In genomic region chr2:156309922-156310321, GRCh38 we compare ENCODE assay signal across 26 cellular contexts.
"Had no signal": no experiment of that assay in that cellular context is flagged by ENCODE, and none has a peak within 500 bp of the region (broad histone marks: within the 10 kb centered on the region; RNA-seq: fewer than 3 reads in every experiment).

No MANE protein-coding gene starts in this region.

- H3K4me3 ChIP-seq: heart right ventricle, hepatocyte, lower lobe of right lung, pancreas, sigmoid colon, spleen, suprapubic skin, thoracic aorta, tibial artery, upper lobe of right lung had no signal

- H3K4me2 ChIP-seq: hepatocyte had no signal

- H3K9me3 Mint-ChIP-seq: naive thymus-derived CD8-positive, alpha-beta T cell; nephron; stimulated activated effector memory CD8-positive, alpha-beta T cell treated with anti-CD3 and anti-CD28 coated beads, Interleukin-12 subunit alpha, Interleukin-12 subunit beta, amount 100 ng/mL, for 72 hours; stimulated activated naive CD8-positive, alpha-beta T cell treated with anti-CD3 and anti-CD28 coated beads, Interleukin-15, Interleukin-2, amounts not matched to agents 100 ng/mL and 50 ng/mL, for 24 hours had no signal

- H3K36me3 Mint-ChIP-seq: naive thymus-derived CD8-positive, alpha-beta T cell; stimulated activated effector memory CD8-positive, alpha-beta T cell treated with anti-CD3 and anti-CD28 coated beads, Interleukin-12 subunit alpha, Interleukin-12 subunit beta, amount 100 ng/mL, for 72 hours had no signal

- H3K4me3 Mint-ChIP-seq: naive thymus-derived CD8-positive, alpha-beta T cell; nephron; neural crest cell; stimulated activated effector memory CD8-positive, alpha-beta T cell treated with anti-CD3 and anti-CD28 coated beads, Interleukin-12 subunit alpha, Interleukin-12 subunit beta, amount 100 ng/mL, for 72 hours; stimulated activated naive CD8-positive, alpha-beta T cell treated with anti-CD3 and anti-CD28 coated beads, Interleukin-15, Interleukin-2, amounts not matched to agents 100 ng/mL and 50 ng/mL, for 24 hours had no signal

- H3K79me2 ChIP-seq: hepatocyte had no signal

- H3K4me1 Mint-ChIP-seq: naive thymus-derived CD8-positive, alpha-beta T cell; neural crest cell had no signal

- ATAC-seq: heart right ventricle; left ventricle myocardium superior; lower lobe of right lung; naive thymus-derived CD8-positive, alpha-beta T cell; pancreas; right cardiac atrium; stimulated activated effector memory CD8-positive, alpha-beta T cell treated with anti-CD3 and anti-CD28 coated beads, Interleukin-12 subunit alpha, Interleukin-12 subunit beta, amount 100 ng/mL, for 72 hours; upper lobe of right lung had no signal

- H3K27ac Mint-ChIP-seq: naive thymus-derived CD8-positive, alpha-beta T cell; nephron; stimulated activated naive CD8-positive, alpha-beta T cell treated with anti-CD3 and anti-CD28 coated beads, Interleukin-15, Interleukin-2, amounts not matched to agents 100 ng/mL and 50 ng/mL, for 24 hours had no signal

- H3K27ac ChIP-seq: heart right ventricle, hepatocyte, lower lobe of right lung, pancreas, sigmoid colon, spleen, suprapubic skin, thoracic aorta, tibial artery, upper lobe of right lung had no signal

- FAIRE-seq: pancreas, urothelium cell line had no signal

- H3K9me3 ChIP-seq: heart right ventricle, lower lobe of right lung, pancreas, sigmoid colon, spleen, suprapubic skin, thoracic aorta, tibial artery, upper lobe of right lung had no signal

- H3K27me3 ChIP-seq: pancreas, sigmoid colon, suprapubic skin, tibial artery, upper lobe of right lung had no signal

- H2AFZ ChIP-seq: hepatocyte had no signal

- H3K36me3 ChIP-seq: heart right ventricle, lower lobe of right lung, pancreas, sigmoid colon, spleen, suprapubic skin, thoracic aorta, tibial artery, upper lobe of right lung had no signal

- DNase-seq: heart right ventricle; islet precursor cell; left ventricle myocardium superior; lower lobe of right lung; mammary epithelial cell; mesenchymal stem cell; naive thymus-derived CD8-positive, alpha-beta T cell; nucleus accumbens; pancreas; right cardiac atrium; sigmoid colon; small intestine; spleen; stimulated activated CD4-positive, alpha-beta T cell treated with anti-CD3 and anti-CD28 coated beads, Interleukin-4, amount 100 ng/mL, for 24 hours; stimulated activated naive CD4-positive, alpha-beta T cell; tibial artery; trophoblast cell; upper lobe of right lung had no signal

- H3K4me1 ChIP-seq: heart right ventricle, lower lobe of right lung, pancreas, sigmoid colon, spleen, suprapubic skin, tibial artery, upper lobe of right lung had no signal
